Comparison of ENCODE assay signal across 8 cellular contexts in the genomic region with DNA sequence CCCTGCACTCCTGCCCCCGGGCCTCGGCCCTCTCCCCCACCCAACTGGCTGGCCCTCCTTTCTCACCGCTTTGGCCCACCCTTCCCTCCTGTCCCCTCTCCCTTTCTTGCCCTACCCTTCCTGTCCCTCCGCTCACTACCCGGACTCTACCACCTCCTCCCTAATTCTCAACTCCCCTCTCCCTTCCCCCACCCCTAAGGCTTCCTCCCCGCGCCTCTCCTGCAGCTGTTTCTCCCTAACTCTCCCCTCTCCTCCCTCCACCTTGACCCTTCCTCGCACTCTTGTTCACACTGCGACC. TPM values are rescaled to one million over a fixed set of nuclear protein-coding genes. Genes with fewer than 3 reads are reported as not detected.
DNase-seq lines count a peak whose midpoint lies in the region; ATAC-seq, FAIRE-seq and TF ChIP-seq lines count a peak whose summit lies in the region.

No MANE protein-coding gene starts in this region.

- no peaks in the 10 kb centered on the region for H3K9me1 ChIP-seq in keratinocyte (ENCODE audit: control insufficient read depth, extremely low read depth, insufficient read depth, low read length)

- H3K4me1 ChIP-seq in keratinocyte (ENCODE audit: control insufficient read depth, extremely low read depth, insufficient read depth, low read length): peaks cover 5% of the 10 kb centered on the region

- H3K9ac ChIP-seq in keratinocyte (ENCODE audit: control insufficient read depth, extremely low read depth, insufficient read depth, low read length): peak overlapping the region; percentile 70

- peak overlapping the region; percentile 77 for H3K4me2 ChIP-seq in keratinocyte (ENCODE audit: control insufficient read depth, extremely low read depth, insufficient read depth, low read depth, low read length)

- H3K79me2 ChIP-seq in keratinocyte (ENCODE audit: control insufficient read depth, insufficient read depth, low read length): no peaks in the 10 kb centered on the region

- H3K36me3 ChIP-seq in keratinocyte (ENCODE audit: control insufficient read depth in 2 of 2, extremely low read depth in 1 of 2, insufficient read depth in 2 of 2, low read length in 2 of 2): no peaks in the 10 kb centered on the region

- peak overlapping the region; percentile 94 for H2AFZ ChIP-seq in keratinocyte (ENCODE audit: control insufficient read depth, low read length)

- ATAC-seq in HG02571 (IDR thresholded peaks at IDR 0.05; ENCODE audit: unreplicated experiment) (peak; percentile 4), GM21786 (IDR thresholded peaks at IDR 0.05; ENCODE audit: unreplicated experiment) (no peak), HG02870 (IDR thresholded peaks at IDR 0.05; ENCODE audit: unreplicated experiment) (no peak)
- ATAC-seq in stimulated activated effector memory CD8-positive, alpha-beta T cell treated with anti-CD3 and anti-CD28 coated beads, Interleukin-12 subunit alpha, Interleukin-12 subunit beta, amount 100 ng/mL, for 72 hours: no peak

- H3K9me3 ChIP-seq in keratinocyte (ENCODE audit: control insufficient read depth, low read depth, low read length): no peaks in the 10 kb centered on the region

- no peak overlapping the region for H3K4me3 ChIP-seq in keratinocyte (ENCODE audit: control insufficient read depth in 2 of 3, extremely low read depth in 1 of 3, insufficient read depth in 2 of 3, low read depth in 1 of 3, low read length in 3 of 3)

- H3K27ac Mint-ChIP-seq in stimulated activated effector memory CD8-positive, alpha-beta T cell treated with anti-CD3 and anti-CD28 coated beads, Interleukin-12 subunit alpha, Interleukin-12 subunit beta, amount 100 ng/mL, for 72 hours: peak overlapping the region; percentile 84

- no peaks in the 10 kb centered on the region for H4K20me1 ChIP-seq in keratinocyte (ENCODE audit: control insufficient read depth, extremely low read depth, insufficient read depth, low read length)

- H3K4me1 Mint-ChIP-seq in stimulated activated effector memory CD8-positive, alpha-beta T cell treated with anti-CD3 and anti-CD28 coated beads, Interleukin-12 subunit alpha, Interleukin-12 subunit beta, amount 100 ng/mL, for 72 hours: peaks cover 30% of the 10 kb centered on the region

- no peak for FAIRE-seq in keratinocyte (lab: Jason Lieb, UNC)

- peak overlapping the region; percentile 73 for H3K4me3 Mint-ChIP-seq in stimulated activated effector memory CD8-positive, alpha-beta T cell treated with anti-CD3 and anti-CD28 coated beads, Interleukin-12 subunit alpha, Interleukin-12 subunit beta, amount 100 ng/mL, for 72 hours

- H3K36me3 Mint-ChIP-seq in stimulated activated effector memory CD8-positive, alpha-beta T cell treated with anti-CD3 and anti-CD28 coated beads, Interleukin-12 subunit alpha, Interleukin-12 subunit beta, amount 100 ng/mL, for 72 hours: peaks cover 4% of the 10 kb centered on the region

- no peaks in the 10 kb centered on the region for H3K9me3 Mint-ChIP-seq in stimulated activated effector memory CD8-positive, alpha-beta T cell treated with anti-CD3 and anti-CD28 coated beads, Interleukin-12 subunit alpha, Interleukin-12 subunit beta, amount 100 ng/mL, for 72 hours

- DNase-seq in keratinocyte (ENCODE audit: low read depth, low spot score): no peak
- DNase-seq in stimulated activated effector memory CD8-positive, alpha-beta T cell treated with anti-CD3 and anti-CD28 coated beads, Interleukin-12 subunit alpha, Interleukin-12 subunit beta, amount 100 ng/mL, for 72 hours (ENCODE audit: low spot score in 2 of 2): no peak
- DNase-seq in NCI-H128 (lab: John Stamatoyannopoulos, UW; ENCODE audit: unreplicated experiment): no peak
- no peak for DNase-seq in DMS79 (lab: John Stamatoyannopoulos, UW)

- H3K27ac ChIP-seq in angular gyrus (ENCODE audit: low read depth, low read length) (peak overlapping the region; percentile 52), keratinocyte (ENCODE audit: control insufficient read depth, insufficient read depth, low read length) (no peak overlapping the region)

- dilution Hi-C loops in keratinocyte (cut with MboI; ENCODE audit: extremely low pct_ligation_motif_present, low sequenced_read_pairs): no loop called here

- H3K27me3 ChIP-seq in keratinocyte (ENCODE audit: control insufficient read depth, extremely low read depth, insufficient read depth, low read length): peaks cover 4% of the 10 kb centered on the region

- TF ChIP-seq CTCF in keratinocyte (optimal IDR thresholded peaks at IDR 0.05 in 1 of 3, IDR thresholded peaks at IDR 0.05 in 1 of 3, conservative IDR thresholded peaks at IDR 0.05 in 1 of 3; ENCODE audit: extremely low read depth in 1 of 3, insufficient read depth in 2 of 3, low read length in 3 of 3): no peak

RNA-seq across cellular contexts. Expression of a gene that starts 0.4 kb away (rescaled TPM):
- 0.79 to 2.0 TPM (median 1.0 TPM) in 3 replicates for polyA plus RNA-seq in keratinocyte
- polyA plus RNA-seq in keratinocyte (2011; ENCODE audit: low read depth): not detected
- 0.44 and 0.66 TPM in 2 replicates for polyA plus RNA-seq in keratinocyte (2011; cell fraction: cytosol; rRNA removed)
- 1.8 and 2.1 TPM in 2 replicates for polyA plus RNA-seq in keratinocyte (2011; cell fraction: nucleus; rRNA removed)
- polyA plus RNA-seq in keratinocyte (2012; ENCODE audit: low replicate concordance): 0.08 and 4.0 TPM in 2 replicates
- polyA minus RNA-seq in keratinocyte: 1.7 to 6.8 TPM (median 3.3 TPM) in 3 replicates
- not detected for polyA minus RNA-seq in keratinocyte (2011; cell fraction: cytosol; rRNA and poly(A)+ RNA removed)
- 1.9 and 2.0 TPM in 2 replicates for polyA minus RNA-seq in keratinocyte (2011; cell fraction: nucleus; rRNA and poly(A)+ RNA removed)

RNA-seq across cellular contexts. Expression of a gene that starts 19.9 kb away (rescaled TPM):
- 0.03 TPM in 3 replicates for polyA plus RNA-seq in keratinocyte
- not detected for polyA plus RNA-seq in keratinocyte (2011; ENCODE audit: low read depth)
- polyA plus RNA-seq in keratinocyte (2011; cell fraction: cytosol; rRNA removed): 0.06 TPM in 1 of 2 replicates, not detected in the other
- 0.04 TPM in 1 of 2 replicates, not detected in the other for polyA plus RNA-seq in keratinocyte (2011; cell fraction: nucleus; rRNA removed)
- not detected in 2 replicates for polyA plus RNA-seq in keratinocyte (2012; ENCODE audit: low replicate concordance)
- not detected in 3 replicates for polyA minus RNA-seq in keratinocyte
- polyA minus RNA-seq in keratinocyte (2011; cell fraction: cytosol; rRNA and poly(A)+ RNA removed): not detected
- polyA minus RNA-seq in keratinocyte (2011; cell fraction: nucleus; rRNA and poly(A)+ RNA removed): not detected in 2 replicates

RNA-seq across cellular contexts. Expression of a gene that starts 27.3 kb away (rescaled TPM):
- polyA plus RNA-seq in keratinocyte: 16.6 to 54.1 TPM (median 29.7 TPM) in 3 replicates
- 5.2 TPM for polyA plus RNA-seq in keratinocyte (2011; ENCODE audit: low read depth)
- 7.8 and 17.4 TPM in 2 replicates for polyA plus RNA-seq in keratinocyte (2011; cell fraction: cytosol; rRNA removed)
- 95.7 and 118 TPM in 2 replicates for polyA plus RNA-seq in keratinocyte (2011; cell fraction: nucleus; rRNA removed)
- 33.0 and 69.2 TPM in 2 replicates for polyA plus RNA-seq in keratinocyte (2012; ENCODE audit: low replicate concordance)
- 19.0 to 37.6 TPM (median 37.4 TPM) in 3 replicates for polyA minus RNA-seq in keratinocyte
- polyA minus RNA-seq in keratinocyte (2011; cell fraction: cytosol; rRNA and poly(A)+ RNA removed): 74.1 TPM
- polyA minus RNA-seq in keratinocyte (2011; cell fraction: nucleus; rRNA and poly(A)+ RNA removed): 120 and 141 TPM in 2 replicates

RNA-seq across cellular contexts. Expression of a gene that starts 37.6 kb away (rescaled TPM):
- 19.0 to 42.3 TPM (median 25.2 TPM) in 3 replicates for polyA plus RNA-seq in keratinocyte
- polyA plus RNA-seq in keratinocyte (2011; ENCODE audit: low read depth): 3.0 TPM
- polyA plus RNA-seq in keratinocyte (2011; cell fraction: cytosol; rRNA removed): 25.2 and 30.7 TPM in 2 replicates
- 61.2 and 75.2 TPM in 2 replicates for polyA plus RNA-seq in keratinocyte (2011; cell fraction: nucleus; rRNA removed)
- 40.9 and 55.3 TPM in 2 replicates for polyA plus RNA-seq in keratinocyte (2012; ENCODE audit: low replicate concordance)
- 20.4 to 81.9 TPM (median 21.7 TPM) in 3 replicates for polyA minus RNA-seq in keratinocyte
- polyA minus RNA-seq in keratinocyte (2011; cell fraction: cytosol; rRNA and poly(A)+ RNA removed): 19.2 TPM
- 21.9 and 25.1 TPM in 2 replicates for polyA minus RNA-seq in keratinocyte (2011; cell fraction: nucleus; rRNA and poly(A)+ RNA removed)

RNA-seq across cellular contexts. Expression of a gene that starts 45.2 kb away (rescaled TPM):
- polyA plus RNA-seq in keratinocyte: 16.9 to 67.7 TPM (median 35.4 TPM) in 3 replicates
- 59.7 TPM for polyA plus RNA-seq in keratinocyte (2011; ENCODE audit: low read depth)
- polyA plus RNA-seq in keratinocyte (2011; cell fraction: cytosol; rRNA removed): 24.2 and 32.7 TPM in 2 replicates
- polyA plus RNA-seq in keratinocyte (2011; cell fraction: nucleus; rRNA removed): 43.1 and 51.4 TPM in 2 replicates
- 60.5 and 80.0 TPM in 2 replicates for polyA plus RNA-seq in keratinocyte (2012; ENCODE audit: low replicate concordance)
- polyA minus RNA-seq in keratinocyte: 17.2 to 109 TPM (median 31.9 TPM) in 3 replicates
- polyA minus RNA-seq in keratinocyte (2011; cell fraction: cytosol; rRNA and poly(A)+ RNA removed): 36.4 TPM
- 22.9 and 24.7 TPM in 2 replicates for polyA minus RNA-seq in keratinocyte (2011; cell fraction: nucleus; rRNA and poly(A)+ RNA removed)
